In the genomic region with DNA sequence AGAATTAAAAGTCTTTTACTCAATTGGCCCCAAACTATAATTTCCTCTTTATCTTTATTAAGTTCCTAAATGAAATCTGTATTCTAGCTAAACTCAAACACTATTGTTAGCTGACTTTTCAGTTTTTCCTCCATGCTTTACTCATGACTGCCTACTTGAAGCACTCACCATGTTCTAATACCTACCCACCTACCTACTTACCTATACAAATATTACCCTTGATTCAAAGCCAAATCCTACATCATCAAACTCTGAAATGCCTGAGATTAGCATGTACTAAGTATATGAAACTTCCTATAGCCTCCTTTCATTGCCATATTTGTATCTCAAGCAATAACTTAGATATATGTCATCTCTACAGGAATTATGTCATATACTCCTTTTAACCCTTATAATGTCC, we compare ENCODE assay signal across 20 cellular contexts.
A peak's percentile ranks its signal among the peaks of the same experiment; 100 is the strongest.
DNase-seq lines count a peak whose midpoint lies in the region; ATAC-seq, FAIRE-seq and TF ChIP-seq lines count a peak whose summit lies in the region.
"Had no signal": no experiment of that assay in that cellular context is flagged by ENCODE, and none has a peak within 500 bp of the region (broad histone marks: within the 10 kb centered on the region; RNA-seq: fewer than 3 reads in every experiment).

No MANE protein-coding gene starts in this region.

- peaks cover 9% of the 10 kb centered on the region for H3K9me3 Mint-ChIP-seq in Caco-2 (ENCODE audit: unreplicated experiment)
- H3K9me3 Mint-ChIP-seq in osteocyte (ENCODE audit: unreplicated experiment), result peaks cover 5% of the 10 kb centered on the region
- H3K9me3 Mint-ChIP-seq: activated naive CD8-positive, alpha-beta T cell treated with anti-CD3 and anti-CD28 coated beads, Interleukin-2, amount 10 ng/mL, durations not matched to agents 7 days and 5 days had no signal

- H3K27ac ChIP-seq in Panc1 (ENCODE audit: low read length) (peak overlapping the region; percentile 63; the same call in 1 of the 2 replicates), endothelial cell of umbilical vein (ENCODE audit: insufficient read depth, low read depth, low read length) (peak overlapping the region; percentile 96)
- H3K27ac ChIP-seq: neural progenitor cell, SK-N-MC had no signal

- no peak for TF ChIP-seq CTCF in Caco-2 (IDR thresholded peaks at IDR 0.05; ENCODE audit: insufficient read depth in 1 of 2, low read depth in 1 of 2, low read length in 1 of 2, severe bottlenecking in 1 of 2, unreplicated experiment in 1 of 2)
- no peak for TF ChIP-seq CTCF in Panc1 (IDR thresholded peaks at IDR 0.05)
- no peak for TF ChIP-seq CTCF in endothelial cell of umbilical vein (IDR thresholded peaks at IDR 0.05; ENCODE audit: extremely low read depth in 1 of 2, insufficient read depth in 1 of 2, low read depth in 1 of 2, low read length in 2 of 2)
- TF ChIP-seq CTCF in osteocyte (IDR thresholded peaks at IDR 0.05), result no peak

- no peak for ATAC-seq in Panc1

- BruUV-seq in Caco-2 (replicated peaks; lab: Mats Ljungman, UMichigan) (no TSS peak), Panc1 (replicated peaks; lab: Mats Ljungman, UMichigan) (no TSS peak), endothelial cell of umbilical vein (replicated peaks; lab: Mats Ljungman, UMichigan) (no TSS peak)

- H3K4me1 ChIP-seq in Caco-2 (peaks cover 32% of the 10 kb centered on the region), Panc1 (ENCODE audit: control insufficient read depth, insufficient read depth, low read length) (peaks cover 20% of the 10 kb centered on the region), endothelial cell of umbilical vein (ENCODE audit: control insufficient read depth, extremely low read depth, insufficient read depth, low read length) (peaks cover 31% of the 10 kb centered on the region)

- intact Hi-C loops in Caco-2 (cut with micrococcal nuclease; ENCODE audit: unreplicated experiment) (loop anchor here (5.0 kb wide), 5 partner anchors 128 to 1237 kb away; a partner anchor contains a TSS), Panc1 (cut with micrococcal nuclease; ENCODE audit: unreplicated experiment) (loop anchor here (5.0 to 10.0 kb wide), 2 partner anchors 684 to 1237 kb away; a partner anchor contains a TSS), endothelial cell of umbilical vein (cut with micrococcal nuclease) (loop anchor here (2.0 to 10.0 kb wide), 7 partner anchors 64 to 1952 kb away; no protein-coding TSS in a partner anchor)

- no peaks in the 10 kb centered on the region for H4K20me1 ChIP-seq in endothelial cell of umbilical vein (replicated peaks; ENCODE audit: control insufficient read depth, extremely low read depth, insufficient read depth, low read length)

- POLR2A ChIA-PET in Caco-2 (lab: Charles Lee), result no interaction called here
- POLR2A ChIA-PET in Panc1 (lab: Charles Lee), result no interaction called here
- POLR2A ChIA-PET in endothelial cell of umbilical vein (lab: Charles Lee), result interaction anchor here (3.0 kb wide), 1 partner anchor 1235 kb away, joined by 13 read pairs; a partner anchor contains a TSS

- peak overlapping the region; percentile 96 for H3K9ac ChIP-seq in endothelial cell of umbilical vein (replicated peaks; ENCODE audit: extremely low read depth, insufficient read depth, low read length)
- H3K9ac ChIP-seq: neural progenitor cell had no signal

- dilution Hi-C loops in endothelial cell of umbilical vein (cut with MboI; ENCODE audit: extremely low pct_ligation_motif_present, low sequenced_read_pairs), result no loop called here

- no peak overlapping the region for H2AFZ ChIP-seq in endothelial cell of umbilical vein (ENCODE audit: low read depth, low read length)

- H3K4me1 Mint-ChIP-seq in Caco-2 (ENCODE audit: low read depth, unreplicated experiment), result peaks cover 43% of the 10 kb centered on the region
- peaks cover 60% of the 10 kb centered on the region for H3K4me1 Mint-ChIP-seq in osteocyte (ENCODE audit: unreplicated experiment)
- H3K4me1 Mint-ChIP-seq: activated naive CD8-positive, alpha-beta T cell treated with anti-CD3 and anti-CD28 coated beads, Interleukin-2, amount 10 ng/mL, durations not matched to agents 7 days and 5 days; CD8-positive, alpha-beta memory T cell had no signal

- TF ChIP-seq POLR2A in endothelial cell of umbilical vein (IDR thresholded peaks at IDR 0.05; ENCODE audit: low read depth, low read length), result no peak

- H3K27ac Mint-ChIP-seq in Caco-2 (ENCODE audit: unreplicated experiment) (peak overlapping the region; percentile 89), osteocyte (ENCODE audit: unreplicated experiment) (peak overlapping the region; percentile 100)
- H3K27ac Mint-ChIP-seq: activated naive CD8-positive, alpha-beta T cell treated with anti-CD3 and anti-CD28 coated beads, Interleukin-2, amount 10 ng/mL, durations not matched to agents 7 days and 5 days; CD8-positive, alpha-beta memory T cell had no signal

- H3K36me3 Mint-ChIP-seq in Caco-2 (ENCODE audit: insufficient read depth, unreplicated experiment) (peaks cover 12% of the 10 kb centered on the region), osteocyte (ENCODE audit: unreplicated experiment) (peaks cover 3% of the 10 kb centered on the region)
- H3K36me3 Mint-ChIP-seq: activated naive CD8-positive, alpha-beta T cell treated with anti-CD3 and anti-CD28 coated beads, Interleukin-2, amount 10 ng/mL, durations not matched to agents 7 days and 5 days; CD8-positive, alpha-beta memory T cell had no signal

- H3K4me3 ChIP-seq in Caco-2 (ENCODE audit: low read depth, low read length) (no peak overlapping the region), Panc1 (ENCODE audit: low read depth in 2 of 2, low read length in 2 of 2) (no peak overlapping the region), endothelial cell of umbilical vein (replicated peaks in 1 of 3; ENCODE audit: insufficient read depth in 1 of 3, low read depth in 1 of 3, low read length in 3 of 3) (no peak overlapping the region)
- H3K4me3 ChIP-seq: GM23338, neural progenitor cell, SK-N-MC had no signal

- no peak for DNase-seq in Caco-2
- DNase-seq in Panc1 (ENCODE audit: low read depth, low spot score), result no peak
- DNase-seq in endothelial cell of umbilical vein (ENCODE audit: low read depth, low spot score), result peak; percentile 26
- DNase-seq in osteocyte (ENCODE audit: extremely low spot score, unreplicated experiment), result no peak
- no peak for DNase-seq in GDM1 (lab: John Stamatoyannopoulos, UW)
- no peak for DNase-seq in glomerular visceral epithelial cell (ENCODE audit: extremely low spot score)
- DNase-seq in stimulated activated CD8-positive, alpha-beta memory T cell treated with anti-CD3 and anti-CD28 coated beads, Interleukin-4, amount 100 ng/mL, for 48 hours, result no peak
- no peak for DNase-seq in NCI-H128 (lab: John Stamatoyannopoulos, UW; ENCODE audit: unreplicated experiment)
- DNase-seq: activated CD4-positive, alpha-beta T cell treated with anti-CD3 and anti-CD28 coated beads for 1 hour; activated naive CD8-positive, alpha-beta T cell treated with anti-CD3 and anti-CD28 coated beads, Interleukin-2, amount 10 ng/mL, durations not matched to agents 7 days and 5 days; CD8-positive, alpha-beta memory T cell; heart right ventricle; NCI-H187; stimulated activated naive CD4-positive, alpha-beta T cell had no signal

- no peaks in the 10 kb centered on the region for H3K9me1 ChIP-seq in endothelial cell of umbilical vein (replicated peaks; ENCODE audit: control insufficient read depth, extremely low read depth, insufficient read depth, low read length)

- peak overlapping the region; percentile 70 for H3K4me3 Mint-ChIP-seq in Caco-2 (ENCODE audit: unreplicated experiment)
- no peak overlapping the region for H3K4me3 Mint-ChIP-seq in osteocyte (ENCODE audit: unreplicated experiment)
- H3K4me3 Mint-ChIP-seq: activated naive CD8-positive, alpha-beta T cell treated with anti-CD3 and anti-CD28 coated beads, Interleukin-2, amount 10 ng/mL, durations not matched to agents 7 days and 5 days; CD8-positive, alpha-beta memory T cell; GM23338; neural progenitor cell had no signal

- H3K4me2 ChIP-seq in endothelial cell of umbilical vein (ENCODE audit: insufficient read depth, low read length), result peak overlapping the region; percentile 84
- H3K4me2 ChIP-seq: GM23338 had no signal

- CTCF ChIA-PET in Caco-2 (lab: Charles Lee) (no interaction called here), Panc1 (lab: Charles Lee) (no interaction called here), endothelial cell of umbilical vein (lab: Charles Lee) (interaction anchor here (0.6 to 2.4 kb wide), 7 partner anchors 52 to 1232 kb away, joined by 3 to 12 read pairs (median 4); no protein-coding TSS in a partner anchor)

- H3K9me3 ChIP-seq in Caco-2 (no peaks in the 10 kb centered on the region; the same call in 1 of the 2 replicates), Panc1 (ENCODE audit: control insufficient read depth, insufficient read depth, low read depth, low read length) (no peaks in the 10 kb centered on the region), endothelial cell of umbilical vein (replicated peaks; ENCODE audit: control insufficient read depth, insufficient read depth, low read length) (no peaks in the 10 kb centered on the region)
- H3K9me3 ChIP-seq: heart right ventricle, upper lobe of left lung had no signal

- no peaks in the 10 kb centered on the region for H3K79me2 ChIP-seq in endothelial cell of umbilical vein (ENCODE audit: control insufficient read depth, insufficient read depth, low read length)

- no peak for FAIRE-seq in endothelial cell of umbilical vein (lab: Jason Lieb, UNC)
- FAIRE-seq: GM18507, HepG2 had no signal

- in situ Hi-C loops in Panc1 (cut with HindIII; ENCODE audit: low pct_unique_long_range_greater_than_20kb, low sequenced_read_pairs), result no loop called here

- no peaks in the 10 kb centered on the region for H3K27me3 ChIP-seq in Caco-2 (replicated peaks; ENCODE audit: control insufficient read depth, insufficient read depth, low read length)
- H3K27me3 ChIP-seq in Panc1 (ENCODE audit: control insufficient read depth, insufficient read depth, low read length), result no peaks in the 10 kb centered on the region
- H3K27me3 ChIP-seq in endothelial cell of umbilical vein (ENCODE audit: control insufficient read depth in 2 of 2, insufficient read depth in 2 of 2, low read length in 2 of 2), result no peaks in the 10 kb centered on the region
- H3K27me3 ChIP-seq: heart right ventricle, neural progenitor cell, upper lobe of left lung had no signal

- H3K36me3 ChIP-seq in Caco-2 (ENCODE audit: control insufficient read depth, insufficient read depth, low read length) (no peaks in the 10 kb centered on the region), Panc1 (ENCODE audit: control insufficient read depth, insufficient read depth, low read length) (no peaks in the 10 kb centered on the region), endothelial cell of umbilical vein (ENCODE audit: control insufficient read depth in 2 of 2, extremely low read depth in 1 of 2, insufficient read depth in 2 of 2, low read length in 2 of 2) (no peaks in the 10 kb centered on the region)
- H3K36me3 ChIP-seq: heart right ventricle, neural progenitor cell, upper lobe of left lung had no signal

- no peaks in the 10 kb centered on the region for H3K27me3 Mint-ChIP-seq in Caco-2 (ENCODE audit: insufficient read depth, unreplicated experiment)
- H3K27me3 Mint-ChIP-seq in osteocyte (ENCODE audit: unreplicated experiment), result no peaks in the 10 kb centered on the region
- H3K27me3 Mint-ChIP-seq: CD8-positive, alpha-beta memory T cell had no signal

TF ChIP-seq in endothelial cell of umbilical vein, 7 proteins besides CTCF, POLR2A, EP300 and RAD21 (continues in another document):
- no peak for TF ChIP-seq GATA2 (IDR thresholded peaks at IDR 0.05; ENCODE audit: insufficient read depth, insufficient read length, low read depth, low read length)
- no peak for TF ChIP-seq FOS (IDR thresholded peaks at IDR 0.05; ENCODE audit: borderline replicate concordance, insufficient read depth, low read length)
